In the genomic region with DNA sequence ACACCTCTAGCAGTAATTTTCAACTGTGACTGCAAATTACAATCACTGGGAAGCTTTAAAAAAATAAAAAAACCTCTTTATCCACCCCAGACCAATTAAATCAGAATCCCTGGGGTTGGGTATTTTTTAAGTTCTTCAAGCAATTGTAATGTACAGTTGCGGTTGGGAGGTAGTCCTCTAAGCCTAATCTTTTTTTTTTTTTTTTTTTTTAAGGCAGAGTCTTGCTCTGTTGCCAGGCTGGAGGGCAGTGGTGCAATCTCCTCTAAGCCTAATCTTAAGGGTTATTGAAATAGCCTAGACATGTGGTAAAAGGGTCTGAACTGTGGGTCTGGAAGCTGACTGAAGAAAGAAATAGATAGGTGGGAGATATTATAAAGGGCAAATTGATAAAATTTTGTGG, we compare ENCODE assay signal across 11 cellular contexts.
DNase-seq lines count a peak whose midpoint lies in the region; ATAC-seq and TF ChIP-seq lines count a peak whose summit lies in the region.
"Had no signal": no experiment of that assay in that cellular context is flagged by ENCODE, and none has a peak within 500 bp of the region (broad histone marks: within the 10 kb centered on the region; RNA-seq: fewer than 3 reads in every experiment).

No MANE protein-coding gene starts in this region.

- intact Hi-C loops in left ventricle myocardium inferior (cut with micrococcal nuclease) (no loop called here), gastrocnemius medialis (cut with DNase I; ENCODE audit: low total_unique reads) (loop anchor here (5.0 kb wide), 1 partner anchor 302 kb away; no protein-coding TSS in a partner anchor)

- in situ Hi-C loops in gastrocnemius medialis (cut with MboI; ENCODE audit: low sequenced_read_pairs in 4 of 4): loop anchor here in 2 of 4 donors (10.0 to 25.0 kb wide), 4 partner anchors 297 to 497 kb away; a partner anchor contains a TSS

- CTCF ChIA-PET in HEK293 (lab: Yijun Ruan, JAX): interaction anchor here (0.6 to 2.8 kb wide), 21 partner anchors 9 to 1516 kb away, joined by 3 to 20 read pairs (median 3); no protein-coding TSS in a partner anchor

- no peak overlapping the region for H3K27ac ChIP-seq in HEK293 (ENCODE audit: extremely low read depth, low read depth, low read length)
- H3K27ac ChIP-seq in left ventricle myocardium inferior (replicated peaks): peak overlapping the region; percentile 70
- H3K27ac ChIP-seq in gastrocnemius medialis: peak overlapping the region in 3 of 4 donors; percentile 8 to 25 (median 14)
- H3K27ac ChIP-seq: body of pancreas, C4-2B, Peyer's patch had no signal

- H3K4me3 ChIP-seq in HEK293 (ENCODE audit: low read depth, low read length) (no peak overlapping the region), left ventricle myocardium inferior (no peak overlapping the region), gastrocnemius medialis (no peak overlapping the region)
- H3K4me3 ChIP-seq: body of pancreas, Peyer's patch had no signal

- H3K9me3 ChIP-seq in HEK293 (ENCODE audit: control insufficient read depth, insufficient read depth, low read depth, low read length): no peaks in the 10 kb centered on the region
- H3K9me3 ChIP-seq in left ventricle myocardium inferior (replicated peaks): no peaks in the 10 kb centered on the region
- no peaks in the 10 kb centered on the region for H3K9me3 ChIP-seq in gastrocnemius medialis
- H3K9me3 ChIP-seq: body of pancreas, Peyer's patch had no signal

- TF ChIP-seq POLR2A in gastrocnemius medialis (IDR thresholded peaks at IDR 0.05): no peak

- H3K27me3 ChIP-seq in left ventricle myocardium inferior (ENCODE audit: low read depth): no peaks in the 10 kb centered on the region
- H3K27me3 ChIP-seq in gastrocnemius medialis: no peaks in the 10 kb centered on the region
- H3K27me3 ChIP-seq: body of pancreas, Peyer's patch had no signal

- no peak for TF ChIP-seq CTCF in HEK293 (tag by site-specific recombination; IDR thresholded peaks at IDR 0.05)
- TF ChIP-seq CTCF in left ventricle myocardium inferior (IDR thresholded peaks at IDR 0.05; ENCODE audit: borderline replicate concordance): no peak
- no peak for TF ChIP-seq CTCF in gastrocnemius medialis (IDR thresholded peaks at IDR 0.05 in 4 of 5, conservative IDR thresholded peaks at IDR 0.05 in 1 of 5)

- H3K4me1 ChIP-seq in HEK293 (ENCODE audit: control insufficient read depth, insufficient read depth, low read length): 0 out of 2 replicates have a peak, but pooled peaks cover 2% of the 10 kb centered on the region
- H3K4me1 ChIP-seq in left ventricle myocardium inferior: peaks cover 49% of the 10 kb centered on the region
- H3K4me1 ChIP-seq in gastrocnemius medialis: peaks cover 27 to 41% of the 10 kb centered on the region in 2 donors

- ATAC-seq in gastrocnemius medialis (no peak), GM19351 (IDR thresholded peaks at IDR 0.05; ENCODE audit: unreplicated experiment) (no peak)

- DNase-seq in astrocyte of the hippocampus (ENCODE audit: low read depth, low spot score): peak; percentile 57
- DNase-seq in left ventricle myocardium inferior: no peak
- DNase-seq in gastrocnemius medialis: no peak
- no peak for DNase-seq in NOMO-1 treated with dmso at 0.1 percent for 144 hours (lab: John Stamatoyannopoulos, UW; ENCODE audit: unreplicated experiment)
- DNase-seq in activated naive CD4-positive, alpha-beta T cell (lab: John Stamatoyannopoulos, UW): no peak
- DNase-seq: activated B cell treated with CpG ODN at 0.5 μM for 24 hours had no signal

- POLR2A ChIA-PET in HEK293 (lab: Yijun Ruan, JAX): interaction anchor here (0.6 kb wide), 1 partner anchor 90 kb away, joined by 3 read pairs; no protein-coding TSS in a partner anchor

- H3K36me3 ChIP-seq in HEK293 (ENCODE audit: control insufficient read depth in 2 of 2, insufficient read depth in 1 of 2, low read length in 2 of 2) (no peaks in the 10 kb centered on the region), left ventricle myocardium inferior (no peaks in the 10 kb centered on the region), gastrocnemius medialis (no peaks in the 10 kb centered on the region)
- H3K36me3 ChIP-seq: Peyer's patch had no signal

TF ChIP-seq in HEK293, 187 proteins besides CTCF, POLR2A, EP300 and RAD21:
- TF ChIP-seq ZNF629 (tag by site-specific recombination; IDR thresholded peaks at IDR 0.05): no peak
- no peak for TF ChIP-seq ZNF146 (tag by site-specific recombination; IDR thresholded peaks at IDR 0.05)
- TF ChIP-seq, protein P1, sequence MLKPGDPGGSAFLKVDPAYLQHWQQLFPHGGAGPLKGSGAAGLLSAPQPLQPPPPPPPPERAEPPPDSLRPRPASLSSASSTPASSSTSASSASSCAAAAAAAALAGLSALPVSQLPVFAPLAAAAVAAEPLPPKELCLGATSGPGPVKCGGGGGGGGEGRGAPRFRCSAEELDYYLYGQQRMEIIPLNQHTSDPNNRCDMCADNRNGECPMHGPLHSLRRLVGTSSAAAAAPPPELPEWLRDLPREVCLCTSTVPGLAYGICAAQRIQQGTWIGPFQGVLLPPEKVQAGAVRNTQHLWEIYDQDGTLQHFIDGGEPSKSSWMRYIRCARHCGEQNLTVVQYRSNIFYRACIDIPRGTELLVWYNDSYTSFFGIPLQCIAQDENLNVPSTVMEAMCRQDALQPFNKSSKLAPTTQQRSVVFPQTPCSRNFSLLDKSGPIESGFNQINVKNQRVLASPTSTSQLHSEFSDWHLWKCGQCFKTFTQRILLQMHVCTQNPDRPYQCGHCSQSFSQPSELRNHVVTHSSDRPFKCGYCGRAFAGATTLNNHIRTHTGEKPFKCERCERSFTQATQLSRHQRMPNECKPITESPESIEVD (tag by site-specific recombination; IDR thresholded peaks at IDR 0.05): 0 out of 2 replicates have a peak, but pooled peaks have one; percentile 18
TF ChIP-seq in HEK293: peak in this region for 1.
